Comparison of ENCODE assay signal across 9 cellular contexts in the genomic region with DNA sequence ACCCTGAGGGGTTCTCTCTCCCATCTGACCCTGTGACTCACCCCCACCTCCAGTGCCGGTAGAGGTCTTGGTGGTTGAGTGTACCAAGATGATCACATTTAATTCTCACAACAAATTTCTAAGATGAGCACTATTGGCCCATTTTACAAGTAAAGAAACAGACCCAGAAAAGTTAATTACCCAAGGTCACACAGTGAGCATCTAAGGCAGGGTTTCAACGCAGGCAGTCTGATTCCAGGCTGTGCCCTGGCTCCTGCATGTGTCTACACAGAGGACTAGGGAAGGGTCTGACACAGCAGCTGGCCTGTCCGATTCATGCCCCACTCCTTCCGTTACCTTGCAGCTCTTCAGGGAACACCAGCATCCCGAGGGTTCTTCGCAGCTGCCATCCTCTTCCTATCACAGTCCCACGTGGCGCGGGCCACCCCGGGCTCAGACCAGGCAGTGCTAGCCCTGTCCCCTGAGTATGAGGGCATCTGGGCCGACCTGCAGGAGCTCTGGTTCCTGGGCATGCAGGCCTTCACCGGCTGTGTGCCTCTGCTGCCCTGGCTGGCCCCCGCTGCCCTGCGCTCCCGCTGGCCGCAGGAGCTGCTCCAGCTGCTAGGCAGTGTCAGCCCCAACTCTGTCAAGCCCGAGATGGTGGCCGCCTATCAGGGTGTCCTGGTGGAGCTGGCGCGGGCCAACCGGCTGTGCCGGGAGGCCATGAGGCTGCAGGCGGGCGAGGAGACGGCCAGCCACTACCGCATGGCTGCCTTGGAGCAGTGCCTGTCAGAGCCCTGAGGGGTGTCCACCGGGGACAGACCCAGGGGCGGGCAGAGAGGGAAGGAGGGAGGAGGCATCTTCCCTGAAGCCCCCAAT. TPM values are rescaled to one million over a fixed set of nuclear protein-coding genes. Genes with fewer than 3 reads are reported as not detected.
DNase-seq lines count a peak whose midpoint lies in the region; ATAC-seq and TF ChIP-seq lines count a peak whose summit lies in the region.
"Had no signal": no experiment of that assay in that cellular context is flagged by ENCODE, and none has a peak within 500 bp of the region (broad histone marks: within the 10 kb centered on the region; RNA-seq: fewer than 3 reads in every experiment).

No MANE protein-coding gene starts in this region.

- no peaks in the 10 kb centered on the region for H3K27me3 Mint-ChIP-seq in natural killer cell (ENCODE audit: low read depth in 2 of 2)
- H3K27me3 Mint-ChIP-seq in natural killer cell treated with Interleukin-12 subunit alpha and Interleukin-12 subunit beta and Interleukin-15 and Interleukin-18, amount 100 ng/mL, for 72 hours = no peaks in the 10 kb centered on the region
- H3K27me3 Mint-ChIP-seq in glutamatergic neuron (ENCODE audit: unreplicated experiment) = peaks cover 19% of the 10 kb centered on the region

- no peaks in the 10 kb centered on the region for H3K27me3 ChIP-seq in PC-9 (ENCODE audit: insufficient read depth, low read depth)
- H3K27me3 ChIP-seq: right lobe of liver had no signal

- POLR2A ChIA-PET in PC-9 (lab: Charles Lee; ENCODE audit: unreplicated experiment) = interaction anchor here (0.6 kb wide), 2 partner anchors 8 to 204 kb away, joined by 3 read pairs; a partner anchor contains a TSS

- H3K79me2 ChIP-seq in PC-9 (ENCODE audit: low read depth) = no peaks in the 10 kb centered on the region

- TF ChIP-seq CTCF in natural killer cell (IDR thresholded peaks at IDR 0.05) (peak; percentile 15), PC-9 (conservative IDR thresholded peaks at IDR 0.05) (peak; percentile 34), glutamatergic neuron (IDR thresholded peaks at IDR 0.05; ENCODE audit: partially characterized antibody, unreplicated experiment) (peak; percentile 43)

- H4K20me1 ChIP-seq in PC-9 (ENCODE audit: insufficient read depth) = peaks cover 13% of the 10 kb centered on the region

- H3K4me3 Mint-ChIP-seq in natural killer cell = no peak overlapping the region
- H3K4me3 Mint-ChIP-seq in natural killer cell treated with Interleukin-12 subunit alpha and Interleukin-12 subunit beta and Interleukin-15 and Interleukin-18, amount 100 ng/mL, for 72 hours = no peak overlapping the region
- H3K4me3 Mint-ChIP-seq in glutamatergic neuron (ENCODE audit: unreplicated experiment) = peak overlapping the region; percentile 58

- H3F3A ChIP-seq in PC-9 (ENCODE audit: insufficient read depth, low read depth) = peaks cover 8% of the 10 kb centered on the region; the same call in 1 of the 2 replicates

- no peak overlapping the region for H3K4me3 ChIP-seq in PC-9
- H3K4me3 ChIP-seq: right lobe of liver had no signal

- no peaks in the 10 kb centered on the region for H3K9me2 ChIP-seq in PC-9 (ENCODE audit: insufficient read depth)

- no peak for DNase-seq in natural killer cell
- no peak for DNase-seq in natural killer cell treated with Interleukin-12 subunit alpha and Interleukin-12 subunit beta and Interleukin-15 and Interleukin-18, amount 100 ng/mL, for 72 hours (ENCODE audit: low spot score)
- DNase-seq in PC-9 = no peak
- no peak for DNase-seq in glutamatergic neuron
- no peak for DNase-seq in NCI-H146 treated with DMSO at 0.1 percent for 48 hours (lab: John Stamatoyannopoulos, UW; ENCODE audit: unreplicated experiment)
- no peak for DNase-seq in AML-193 (lab: John Stamatoyannopoulos, UW)

- CTCF ChIA-PET in PC-9 (lab: Charles Lee) = interaction anchor here (0.6 to 1.6 kb wide), 12 partner anchors 9 to 204 kb away, joined by 3 to 22 read pairs (median 4); a partner anchor contains a TSS

- peak overlapping the region in 1 of 2 donors; percentile 82 for H3K27ac Mint-ChIP-seq in natural killer cell
- H3K27ac Mint-ChIP-seq in natural killer cell treated with Interleukin-12 subunit alpha and Interleukin-12 subunit beta and Interleukin-15 and Interleukin-18, amount 100 ng/mL, for 72 hours = peak overlapping the region in 1 of 2 donors; percentile 58
- H3K27ac Mint-ChIP-seq in glutamatergic neuron (ENCODE audit: unreplicated experiment) = peak overlapping the region; percentile 28

- no peaks in the 10 kb centered on the region for H3K9me3 ChIP-seq in PC-9 (ENCODE audit: insufficient read depth, low read depth)
- H3K9me3 ChIP-seq: right lobe of liver had no signal

- H3K9me3 Mint-ChIP-seq in natural killer cell (no peaks in the 10 kb centered on the region), glutamatergic neuron (ENCODE audit: unreplicated experiment) (peaks cover 12% of the 10 kb centered on the region)
- no peaks in the 10 kb centered on the region for H3K9me3 Mint-ChIP-seq in natural killer cell treated with Interleukin-12 subunit alpha and Interleukin-12 subunit beta and Interleukin-15 and Interleukin-18, amount 100 ng/mL, for 72 hours

- H3K4me2 ChIP-seq in PC-9 = no peak overlapping the region

- no peak overlapping the region for H2AFZ ChIP-seq in PC-9

- no peaks in the 10 kb centered on the region for H3K4me1 ChIP-seq in PC-9 (replicated peaks; ENCODE audit: insufficient read depth)

- intact Hi-C loops in natural killer cell (cut with micrococcal nuclease) = loop anchor here (1.0 to 5.0 kb wide), 3 partner anchors 77 to 209 kb away; a partner anchor contains a TSS
- intact Hi-C loops in PC-9 (cut with micrococcal nuclease; ENCODE audit: unreplicated experiment) = loop anchor here (1.0 kb wide), 2 partner anchors 114 to 713 kb away; no protein-coding TSS in a partner anchor

- H3K36me3 Mint-ChIP-seq in natural killer cell = no peaks in the 10 kb centered on the region
- no peaks in the 10 kb centered on the region for H3K36me3 Mint-ChIP-seq in natural killer cell treated with Interleukin-12 subunit alpha and Interleukin-12 subunit beta and Interleukin-15 and Interleukin-18, amount 100 ng/mL, for 72 hours
- no peaks in the 10 kb centered on the region for H3K36me3 Mint-ChIP-seq in glutamatergic neuron (ENCODE audit: unreplicated experiment)

- H3K36me3 ChIP-seq in PC-9 (ENCODE audit: low read depth) = no peaks in the 10 kb centered on the region

- ATAC-seq in natural killer cell (no peak), HG02852 (IDR thresholded peaks at IDR 0.05; ENCODE audit: unreplicated experiment) (no peak), HG02610 (IDR thresholded peaks at IDR 0.05; ENCODE audit: unreplicated experiment) (no peak)
- no peak for ATAC-seq in natural killer cell treated with Interleukin-12 subunit alpha and Interleukin-12 subunit beta and Interleukin-15 and Interleukin-18, amount 100 ng/mL, for 72 hours

- no TSS peak for BruUV-seq in PC-9 (replicated peaks; lab: Mats Ljungman, UMichigan)

- H3K4me1 Mint-ChIP-seq in natural killer cell (peaks cover 20 to 49% of the 10 kb centered on the region in 2 donors), glutamatergic neuron (ENCODE audit: low read depth, unreplicated experiment) (peaks cover 43% of the 10 kb centered on the region)
- H3K4me1 Mint-ChIP-seq in natural killer cell treated with Interleukin-12 subunit alpha and Interleukin-12 subunit beta and Interleukin-15 and Interleukin-18, amount 100 ng/mL, for 72 hours (ENCODE audit: low read depth in 2 of 2) = peaks cover 26 to 39% of the 10 kb centered on the region in 2 donors

- no peak overlapping the region for H3K27ac ChIP-seq in PC-9
- H3K27ac ChIP-seq: right lobe of liver had no signal

RNA-seq across cellular contexts. Expression of a gene that starts 7.5 kb away (rescaled TPM):
- total RNA-seq in natural killer cell (10 to 100 TPM in 1 of 3 donors, 1 to 10 TPM in 2; 7.9 to 10.7 (median 9.9) TPM), PC-9 (2021) (26.6 and 28.0 TPM in 2 replicates), glutamatergic neuron (ENCODE audit: unreplicated experiment) (95.3 TPM)
- 10 to 100 TPM; 42.2 to 59.6 TPM for total RNA-seq in natural killer cell treated with Interleukin-12 subunit alpha and Interleukin-12 subunit beta and Interleukin-15 and Interleukin-18, amount 100 ng/mL, for 72 hours

RNA-seq across cellular contexts. Expression of a gene that starts 7.9 kb away (rescaled TPM):
- 10 to 100 TPM; 51.3 to 75.0 (median 64.8) TPM for total RNA-seq in natural killer cell
- 10 to 100 TPM; 58.6 to 88.8 TPM for total RNA-seq in natural killer cell treated with Interleukin-12 subunit alpha and Interleukin-12 subunit beta and Interleukin-15 and Interleukin-18, amount 100 ng/mL, for 72 hours
- total RNA-seq in PC-9 (2021) = 69.1 and 72.0 TPM in 2 replicates
- 74.7 TPM for total RNA-seq in glutamatergic neuron (ENCODE audit: unreplicated experiment)

RNA-seq across cellular contexts. Expression of a gene that starts 8.0 kb away (rescaled TPM):
- total RNA-seq in natural killer cell (1 to 10 TPM; 6.6 to 7.3 (median 6.9) TPM), PC-9 (2021) (0.72 and 1.3 TPM in 2 replicates), glutamatergic neuron (ENCODE audit: unreplicated experiment) (1.1 TPM)
- total RNA-seq in natural killer cell treated with Interleukin-12 subunit alpha and Interleukin-12 subunit beta and Interleukin-15 and Interleukin-18, amount 100 ng/mL, for 72 hours = 1 to 10 TPM; 3.3 to 5.1 TPM
